Comparison of ENCODE assay signal across 1 cellular context in the genomic region with DNA sequence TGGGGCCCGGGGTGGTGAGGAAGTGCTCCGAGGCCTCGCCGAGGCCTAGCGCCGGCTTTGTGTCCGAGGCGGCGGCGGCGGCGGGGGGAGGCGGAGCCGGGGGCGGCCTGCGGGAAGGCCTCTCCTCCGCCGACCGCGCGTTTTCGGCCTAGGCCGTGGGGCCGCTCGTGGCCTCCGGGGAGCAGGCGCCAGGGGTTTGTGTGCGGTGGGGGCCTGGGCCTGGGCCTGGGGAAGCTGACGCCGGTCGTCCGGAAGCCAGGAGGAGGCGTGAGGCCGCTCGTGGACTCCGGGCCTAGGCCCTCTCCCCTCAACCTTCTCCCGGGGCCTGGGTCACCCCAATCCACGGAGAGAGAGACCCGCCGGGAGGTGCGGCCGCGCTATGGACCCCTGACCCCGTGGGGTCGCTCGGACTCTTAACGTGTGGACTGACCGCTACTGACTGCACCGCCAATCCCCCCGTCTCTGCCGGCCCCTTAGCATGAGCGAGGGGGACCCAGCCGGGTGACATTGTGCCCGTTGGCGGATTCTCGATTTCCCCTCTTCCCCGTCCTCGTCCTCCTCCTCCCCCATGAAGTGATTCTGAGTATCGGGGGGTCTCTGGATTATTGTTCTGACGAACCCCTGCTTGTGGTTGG.
TF ChIP-seq lines count a peak whose summit lies in the region.

No MANE protein-coding gene starts in this region.

TF ChIP-seq in K562, 482 proteins besides CTCF, POLR2A, EP300 and RAD21 (continued from another document and continues in another):
- TF ChIP-seq RBM22 (IDR thresholded peaks at IDR 0.05; ENCODE audit: low read depth, low read length, poor library complexity, severe bottlenecking), result no peak
- no peak for TF ChIP-seq TBL1XR1 (IDR thresholded peaks at IDR 0.05; ENCODE audit: low read length in 2 of 2)
- TF ChIP-seq, protein P1, sequence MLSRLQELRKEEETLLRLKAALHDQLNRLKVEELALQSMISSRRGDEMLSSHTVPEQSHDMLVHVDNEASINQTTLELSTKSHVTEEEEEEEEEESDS (CRISPR knock-in tag; IDR thresholded peaks at IDR 0.05), result no peak
- no peak for TF ChIP-seq ZNF408 (CRISPR knock-in tag; IDR thresholded peaks at IDR 0.05; ENCODE audit: low read depth)
- TF ChIP-seq, protein P2, sequence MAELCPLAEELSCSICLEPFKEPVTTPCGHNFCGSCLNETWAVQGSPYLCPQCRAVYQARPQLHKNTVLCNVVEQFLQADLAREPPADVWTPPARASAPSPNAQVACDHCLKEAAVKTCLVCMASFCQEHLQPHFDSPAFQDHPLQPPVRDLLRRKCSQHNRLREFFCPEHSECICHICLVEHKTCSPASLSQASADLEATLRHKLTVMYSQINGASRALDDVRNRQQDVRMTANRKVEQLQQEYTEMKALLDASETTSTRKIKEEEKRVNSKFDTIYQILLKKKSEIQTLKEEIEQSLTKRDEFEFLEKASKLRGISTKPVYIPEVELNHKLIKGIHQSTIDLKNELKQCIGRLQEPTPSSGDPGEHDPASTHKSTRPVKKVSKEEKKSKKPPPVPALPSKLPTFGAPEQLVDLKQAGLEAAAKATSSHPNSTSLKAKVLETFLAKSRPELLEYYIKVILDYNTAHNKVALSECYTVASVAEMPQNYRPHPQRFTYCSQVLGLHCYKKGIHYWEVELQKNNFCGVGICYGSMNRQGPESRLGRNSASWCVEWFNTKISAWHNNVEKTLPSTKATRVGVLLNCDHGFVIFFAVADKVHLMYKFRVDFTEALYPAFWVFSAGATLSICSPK (IDR thresholded peaks at IDR 0.05; ENCODE audit: borderline replicate concordance), result no peak
- TF ChIP-seq GATA2 (CRISPR knock-in tag; IDR thresholded peaks at IDR 0.05), result no peak
- TF ChIP-seq, protein P3, sequence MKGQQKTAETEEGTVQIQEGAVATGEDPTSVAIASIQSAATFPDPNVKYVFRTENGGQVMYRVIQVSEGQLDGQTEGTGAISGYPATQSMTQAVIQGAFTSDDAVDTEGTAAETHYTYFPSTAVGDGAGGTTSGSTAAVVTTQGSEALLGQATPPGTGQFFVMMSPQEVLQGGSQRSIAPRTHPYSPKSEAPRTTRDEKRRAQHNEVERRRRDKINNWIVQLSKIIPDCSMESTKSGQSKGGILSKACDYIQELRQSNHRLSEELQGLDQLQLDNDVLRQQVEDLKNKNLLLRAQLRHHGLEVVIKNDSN (CRISPR knock-in tag; IDR thresholded peaks at IDR 0.05), result no peak; the same call in 1 of the 2 replicates
- TF ChIP-seq ILF3 (IDR thresholded peaks at IDR 0.05; ENCODE audit: borderline replicate concordance), result no peak
- no peak for TF ChIP-seq SPI1 (IDR thresholded peaks at IDR 0.05; ENCODE audit: borderline replicate concordance, low read depth, low read length)
- TF ChIP-seq, protein P4, sequence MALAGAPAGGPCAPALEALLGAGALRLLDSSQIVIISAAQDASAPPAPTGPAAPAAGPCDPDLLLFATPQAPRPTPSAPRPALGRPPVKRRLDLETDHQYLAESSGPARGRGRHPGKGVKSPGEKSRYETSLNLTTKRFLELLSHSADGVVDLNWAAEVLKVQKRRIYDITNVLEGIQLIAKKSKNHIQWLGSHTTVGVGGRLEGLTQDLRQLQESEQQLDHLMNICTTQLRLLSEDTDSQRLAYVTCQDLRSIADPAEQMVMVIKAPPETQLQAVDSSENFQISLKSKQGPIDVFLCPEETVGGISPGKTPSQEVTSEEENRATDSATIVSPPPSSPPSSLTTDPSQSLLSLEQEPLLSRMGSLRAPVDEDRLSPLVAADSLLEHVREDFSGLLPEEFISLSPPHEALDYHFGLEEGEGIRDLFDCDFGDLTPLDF (CRISPR knock-in tag; IDR thresholded peaks at IDR 0.05), result no peak
- TF ChIP-seq COPS2 (conservative IDR thresholded peaks at IDR 0.05), result no peak
- TF ChIP-seq SRSF9 (IDR thresholded peaks at IDR 0.05; ENCODE audit: borderline replicate concordance, low read depth, low read length), result no peak
- TF ChIP-seq CXXC5 (CRISPR knock-in tag; IDR thresholded peaks at IDR 0.05), result no peak
- TF ChIP-seq, protein P5, sequence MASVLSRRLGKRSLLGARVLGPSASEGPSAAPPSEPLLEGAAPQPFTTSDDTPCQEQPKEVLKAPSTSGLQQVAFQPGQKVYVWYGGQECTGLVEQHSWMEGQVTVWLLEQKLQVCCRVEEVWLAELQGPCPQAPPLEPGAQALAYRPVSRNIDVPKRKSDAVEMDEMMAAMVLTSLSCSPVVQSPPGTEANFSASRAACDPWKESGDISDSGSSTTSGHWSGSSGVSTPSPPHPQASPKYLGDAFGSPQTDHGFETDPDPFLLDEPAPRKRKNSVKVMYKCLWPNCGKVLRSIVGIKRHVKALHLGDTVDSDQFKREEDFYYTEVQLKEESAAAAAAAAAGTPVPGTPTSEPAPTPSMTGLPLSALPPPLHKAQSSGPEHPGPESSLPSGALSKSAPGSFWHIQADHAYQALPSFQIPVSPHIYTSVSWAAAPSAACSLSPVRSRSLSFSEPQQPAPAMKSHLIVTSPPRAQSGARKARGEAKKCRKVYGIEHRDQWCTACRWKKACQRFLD (CRISPR knock-in tag; IDR thresholded peaks at IDR 0.05), result no peak
- TF ChIP-seq CHD1 (IDR thresholded peaks at IDR 0.05; ENCODE audit: low read length), result no peak
- TF ChIP-seq MAZ (CRISPR knock-in tag; conservative IDR thresholded peaks at IDR 0.05 in 1 of 2, IDR thresholded peaks at IDR 0.05 in 1 of 2), result 0 out of 4 replicates have a peak, but pooled peaks of 1 of the 2 experiments have one; percentile 40
- TF ChIP-seq TCF7 (IDR thresholded peaks at IDR 0.05; ENCODE audit: borderline replicate concordance), result no peak
- no peak for TF ChIP-seq ZNF146 (CRISPR knock-in tag; IDR thresholded peaks at IDR 0.05; ENCODE audit: unreplicated experiment)
- TF ChIP-seq, protein P6, sequence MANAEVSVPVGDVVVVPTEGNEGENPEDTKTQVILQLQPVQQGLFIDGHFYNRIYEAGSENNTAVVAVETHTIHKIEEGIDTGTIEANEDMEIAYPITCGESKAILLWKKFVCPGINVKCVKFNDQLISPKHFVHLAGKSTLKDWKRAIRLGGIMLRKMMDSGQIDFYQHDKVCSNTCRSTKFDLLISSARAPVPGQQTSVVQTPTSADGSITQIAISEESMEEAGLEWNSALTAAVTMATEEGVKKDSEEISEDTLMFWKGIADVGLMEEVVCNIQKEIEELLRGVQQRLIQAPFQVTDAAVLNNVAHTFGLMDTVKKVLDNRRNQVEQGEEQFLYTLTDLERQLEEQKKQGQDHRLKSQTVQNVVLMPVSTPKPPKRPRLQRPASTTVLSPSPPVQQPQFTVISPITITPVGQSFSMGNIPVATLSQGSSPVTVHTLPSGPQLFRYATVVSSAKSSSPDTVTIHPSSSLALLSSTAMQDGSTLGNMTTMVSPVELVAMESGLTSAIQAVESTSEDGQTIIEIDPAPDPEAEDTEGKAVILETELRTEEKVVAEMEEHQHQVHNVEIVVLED (CRISPR knock-in tag; IDR thresholded peaks at IDR 0.05), result no peak
- TF ChIP-seq NCOR1 (IDR thresholded peaks at IDR 0.05), result no peak
- TF ChIP-seq FUS (optimal IDR thresholded peaks at IDR 0.05; ENCODE audit: low read depth, low read length), result no peak
- no peak for TF ChIP-seq MED1 (CRISPR knock-in tag; IDR thresholded peaks at IDR 0.05; ENCODE audit: borderline replicate concordance)
- TF ChIP-seq, protein P7, sequence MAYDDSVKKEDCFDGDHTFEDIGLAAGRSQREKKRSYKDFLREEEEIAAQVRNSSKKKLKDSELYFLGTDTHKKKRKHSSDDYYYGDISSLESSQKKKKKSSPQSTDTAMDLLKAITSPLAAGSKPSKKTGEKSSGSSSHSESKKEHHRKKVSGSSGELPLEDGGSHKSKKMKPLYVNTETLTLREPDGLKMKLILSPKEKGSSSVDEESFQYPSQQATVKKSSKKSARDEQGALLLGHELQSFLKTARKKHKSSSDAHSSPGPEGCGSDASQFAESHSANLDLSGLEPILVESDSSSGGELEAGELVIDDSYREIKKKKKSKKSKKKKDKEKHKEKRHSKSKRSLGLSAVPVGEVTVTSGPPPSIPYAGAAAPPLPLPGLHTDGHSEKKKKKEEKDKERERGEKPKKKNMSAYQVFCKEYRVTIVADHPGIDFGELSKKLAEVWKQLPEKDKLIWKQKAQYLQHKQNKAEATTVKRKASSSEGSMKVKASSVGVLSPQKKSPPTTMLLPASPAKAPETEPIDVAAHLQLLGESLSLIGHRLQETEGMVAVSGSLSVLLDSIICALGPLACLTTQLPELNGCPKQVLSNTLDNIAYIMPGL (CRISPR knock-in tag; IDR thresholded peaks at IDR 0.05), result peak; percentile 90; the same call in 1 of the 2 replicates
- 0 out of 2 replicates have a peak, but pooled peaks have one; percentile 61 for TF ChIP-seq ZNF431 (CRISPR knock-in tag; IDR thresholded peaks at IDR 0.05)
- no peak for TF ChIP-seq RFX7 (CRISPR knock-in tag; IDR thresholded peaks at IDR 0.05)
- no peak for TF ChIP-seq ZNF134 (CRISPR knock-in tag; conservative IDR thresholded peaks at IDR 0.05)
- TF ChIP-seq JUND (IDR thresholded peaks at IDR 0.05; ENCODE audit: borderline replicate concordance, low read depth, low read length), result no peak
- TF ChIP-seq JUND (tag; IDR thresholded peaks at IDR 0.05; ENCODE audit: borderline replicate concordance, low read depth, low read length), result no peak
- no peak for TF ChIP-seq RAD51 (IDR thresholded peaks at IDR 0.05; ENCODE audit: borderline replicate concordance, low read depth)
- no peak for TF ChIP-seq JUNB (CRISPR knock-in tag; conservative IDR thresholded peaks at IDR 0.05)
- TF ChIP-seq SAP30 (IDR thresholded peaks at IDR 0.05; ENCODE audit: borderline replicate concordance, insufficient read depth, low read depth, low read length, poor library complexity, severe bottlenecking), result peak; percentile 61
- TF ChIP-seq SMAD4 (CRISPR knock-in tag; conservative IDR thresholded peaks at IDR 0.05), result no peak
- TF ChIP-seq SUPT5H (IDR thresholded peaks at IDR 0.05), result peak; percentile 31; the same call in 1 of the 2 replicates
- TF ChIP-seq SLC30A9 (CRISPR knock-in tag; IDR thresholded peaks at IDR 0.05), result no peak
- no peak for TF ChIP-seq HLTF (IDR thresholded peaks at IDR 0.05)
- 0 out of 4 replicates have a peak, but pooled peaks of 1 of the 2 experiments have one; percentile 42 for TF ChIP-seq TEAD1 (CRISPR knock-in tag; IDR thresholded peaks at IDR 0.05)
- no peak for TF ChIP-seq NRF1 (conservative IDR thresholded peaks at IDR 0.05 in 1 of 2, IDR thresholded peaks at IDR 0.05 in 1 of 2)
- TF ChIP-seq, protein P8, sequence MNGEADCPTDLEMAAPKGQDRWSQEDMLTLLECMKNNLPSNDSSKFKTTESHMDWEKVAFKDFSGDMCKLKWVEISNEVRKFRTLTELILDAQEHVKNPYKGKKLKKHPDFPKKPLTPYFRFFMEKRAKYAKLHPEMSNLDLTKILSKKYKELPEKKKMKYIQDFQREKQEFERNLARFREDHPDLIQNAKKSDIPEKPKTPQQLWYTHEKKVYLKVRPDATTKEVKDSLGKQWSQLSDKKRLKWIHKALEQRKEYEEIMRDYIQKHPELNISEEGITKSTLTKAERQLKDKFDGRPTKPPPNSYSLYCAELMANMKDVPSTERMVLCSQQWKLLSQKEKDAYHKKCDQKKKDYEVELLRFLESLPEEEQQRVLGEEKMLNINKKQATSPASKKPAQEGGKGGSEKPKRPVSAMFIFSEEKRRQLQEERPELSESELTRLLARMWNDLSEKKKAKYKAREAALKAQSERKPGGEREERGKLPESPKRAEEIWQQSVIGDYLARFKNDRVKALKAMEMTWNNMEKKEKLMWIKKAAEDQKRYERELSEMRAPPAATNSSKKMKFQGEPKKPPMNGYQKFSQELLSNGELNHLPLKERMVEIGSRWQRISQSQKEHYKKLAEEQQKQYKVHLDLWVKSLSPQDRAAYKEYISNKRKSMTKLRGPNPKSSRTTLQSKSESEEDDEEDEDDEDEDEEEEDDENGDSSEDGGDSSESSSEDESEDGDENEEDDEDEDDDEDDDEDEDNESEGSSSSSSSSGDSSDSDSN (IDR thresholded peaks at IDR 0.05; ENCODE audit: borderline replicate concordance in 1 of 2, low read depth in 2 of 2, low read length in 2 of 2), result peak in 1 of 2 experiments; percentile 95; a peak in 3 of 4 replicates
- TF ChIP-seq, protein P9, sequence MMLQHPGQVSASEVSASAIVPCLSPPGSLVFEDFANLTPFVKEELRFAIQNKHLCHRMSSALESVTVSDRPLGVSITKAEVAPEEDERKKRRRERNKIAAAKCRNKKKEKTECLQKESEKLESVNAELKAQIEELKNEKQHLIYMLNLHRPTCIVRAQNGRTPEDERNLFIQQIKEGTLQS (IDR thresholded peaks at IDR 0.05), result no peak
- TF ChIP-seq, protein P9 (CRISPR knock-in tag; conservative IDR thresholded peaks at IDR 0.05), result no peak
- TF ChIP-seq HIVEP1 (CRISPR knock-in tag; IDR thresholded peaks at IDR 0.05), result no peak
- no peak for TF ChIP-seq CREB5 (CRISPR knock-in tag; IDR thresholded peaks at IDR 0.05)
- TF ChIP-seq, protein P10, sequence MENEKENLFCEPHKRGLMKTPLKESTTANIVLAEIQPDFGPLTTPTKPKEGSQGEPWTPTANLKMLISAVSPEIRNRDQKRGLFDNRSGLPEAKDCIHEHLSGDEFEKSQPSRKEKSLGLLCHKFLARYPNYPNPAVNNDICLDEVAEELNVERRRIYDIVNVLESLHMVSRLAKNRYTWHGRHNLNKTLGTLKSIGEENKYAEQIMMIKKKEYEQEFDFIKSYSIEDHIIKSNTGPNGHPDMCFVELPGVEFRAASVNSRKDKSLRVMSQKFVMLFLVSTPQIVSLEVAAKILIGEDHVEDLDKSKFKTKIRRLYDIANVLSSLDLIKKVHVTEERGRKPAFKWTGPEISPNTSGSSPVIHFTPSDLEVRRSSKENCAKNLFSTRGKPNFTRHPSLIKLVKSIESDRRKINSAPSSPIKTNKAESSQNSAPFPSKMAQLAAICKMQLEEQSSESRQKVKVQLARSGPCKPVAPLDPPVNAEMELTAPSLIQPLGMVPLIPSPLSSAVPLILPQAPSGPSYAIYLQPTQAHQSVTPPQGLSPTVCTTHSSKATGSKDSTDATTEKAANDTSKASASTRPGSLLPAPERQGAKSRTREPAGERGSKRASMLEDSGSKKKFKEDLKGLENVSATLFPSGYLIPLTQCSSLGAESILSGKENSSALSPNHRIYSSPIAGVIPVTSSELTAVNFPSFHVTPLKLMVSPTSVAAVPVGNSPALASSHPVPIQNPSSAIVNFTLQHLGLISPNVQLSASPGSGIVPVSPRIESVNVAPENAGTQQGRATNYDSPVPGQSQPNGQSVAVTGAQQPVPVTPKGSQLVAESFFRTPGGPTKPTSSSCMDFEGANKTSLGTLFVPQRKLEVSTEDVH (IDR thresholded peaks at IDR 0.05; ENCODE audit: low read depth, partially characterized antibody), result no peak
